ENCODE assay signal across 10 cellular contexts in genomic region chr4:160117686-160118085, GRCh38.
"Had no signal": no experiment of that assay in that cellular context is flagged by ENCODE, and none has a peak within 500 bp of the region (broad histone marks: within the 10 kb centered on the region; RNA-seq: fewer than 3 reads in every experiment).

No MANE protein-coding gene starts in this region.

- DNase-seq: GM23248, GOT3, H7, H9, HCEC 1CT, HFFc6 had no signal

- H3K27ac ChIP-seq: GM23248 had no signal

- H3K36me3 ChIP-seq: HAP-1 had no signal

- H3K9me3 ChIP-seq: HAP-1 had no signal

- H3K4me2 ChIP-seq: GM23338 had no signal

- H3K4me1 ChIP-seq: HAP-1 had no signal

- H3K9ac ChIP-seq: GM23248 had no signal

- FAIRE-seq: H1, H54 had no signal

- H2AFZ ChIP-seq: GM23248, GM23338 had no signal

- H3K4me3 ChIP-seq: GM23248, GM23338, HAP-1 had no signal
